Comparison of ENCODE assay signal across 2 cellular contexts in the genomic region with DNA sequence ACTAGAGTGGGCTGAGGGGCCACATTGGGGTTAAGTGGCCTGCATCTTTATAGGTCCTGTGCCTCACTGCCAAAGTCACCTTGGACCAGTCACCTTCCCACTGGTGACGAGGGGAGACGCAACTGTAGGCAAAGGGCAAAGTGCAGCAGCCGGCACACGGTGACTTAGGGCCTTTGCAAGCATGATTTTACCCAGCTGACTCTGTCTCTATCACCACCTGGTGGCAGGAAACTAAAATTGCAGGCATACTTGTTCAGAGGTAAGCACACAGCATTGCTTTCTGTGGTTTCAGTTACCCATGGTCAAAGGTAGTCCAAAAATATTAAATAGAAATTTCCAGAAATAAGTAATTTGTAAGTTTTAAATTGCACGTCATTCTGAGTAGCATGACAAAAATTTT.
TF ChIP-seq lines count a peak whose summit lies in the region.

No MANE protein-coding gene starts in this region.

TF ChIP-seq in SK-N-SH, 30 proteins besides CTCF, POLR2A, EP300 and RAD21 (continued from another document):
- TF ChIP-seq, protein P1, sequence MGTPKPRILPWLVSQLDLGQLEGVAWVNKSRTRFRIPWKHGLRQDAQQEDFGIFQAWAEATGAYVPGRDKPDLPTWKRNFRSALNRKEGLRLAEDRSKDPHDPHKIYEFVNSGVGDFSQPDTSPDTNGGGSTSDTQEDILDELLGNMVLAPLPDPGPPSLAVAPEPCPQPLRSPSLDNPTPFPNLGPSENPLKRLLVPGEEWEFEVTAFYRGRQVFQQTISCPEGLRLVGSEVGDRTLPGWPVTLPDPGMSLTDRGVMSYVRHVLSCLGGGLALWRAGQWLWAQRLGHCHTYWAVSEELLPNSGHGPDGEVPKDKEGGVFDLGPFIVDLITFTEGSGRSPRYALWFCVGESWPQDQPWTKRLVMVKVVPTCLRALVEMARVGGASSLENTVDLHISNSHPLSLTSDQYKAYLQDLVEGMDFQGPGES (IDR thresholded peaks at IDR 0.05; ENCODE audit: low read depth, low read length), result no peak
- TF ChIP-seq, protein P2, sequence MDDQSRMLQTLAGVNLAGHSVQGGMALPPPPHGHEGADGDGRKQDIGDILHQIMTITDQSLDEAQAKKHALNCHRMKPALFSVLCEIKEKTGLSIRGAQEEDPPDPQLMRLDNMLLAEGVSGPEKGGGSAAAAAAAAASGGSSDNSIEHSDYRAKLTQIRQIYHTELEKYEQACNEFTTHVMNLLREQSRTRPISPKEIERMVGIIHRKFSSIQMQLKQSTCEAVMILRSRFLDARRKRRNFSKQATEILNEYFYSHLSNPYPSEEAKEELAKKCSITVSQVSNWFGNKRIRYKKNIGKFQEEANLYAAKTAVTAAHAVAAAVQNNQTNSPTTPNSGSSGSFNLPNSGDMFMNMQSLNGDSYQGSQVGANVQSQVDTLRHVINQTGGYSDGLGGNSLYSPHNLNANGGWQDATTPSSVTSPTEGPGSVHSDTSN (IDR thresholded peaks at IDR 0.05), result no peak
- TF ChIP-seq GABPA (IDR thresholded peaks at IDR 0.05; ENCODE audit: low read depth) (no peak), FOXJ3 (CRISPR knock-in tag; IDR thresholded peaks at IDR 0.05) (no peak), NFIC (IDR thresholded peaks at IDR 0.05; ENCODE audit: borderline replicate concordance) (no peak), YY1 (IDR thresholded peaks at IDR 0.05; ENCODE audit: low read depth) (no peak), SIN3A (IDR thresholded peaks at IDR 0.05; ENCODE audit: borderline replicate concordance, low read depth, low read length) (no peak), CHD2 (IDR thresholded peaks at IDR 0.05; ENCODE audit: low read length, partially characterized antibody) (no peak), JUND (IDR thresholded peaks at IDR 0.05) (no peak), TCF12 (IDR thresholded peaks at IDR 0.05) (no peak), RCOR1 (IDR thresholded peaks at IDR 0.05; ENCODE audit: low read length) (no peak), FOXM1 (IDR thresholded peaks at IDR 0.05; ENCODE audit: low read depth) (no peak), MEF2A (IDR thresholded peaks at IDR 0.05; ENCODE audit: borderline replicate concordance, low read depth) (no peak)
- TF ChIP-seq, protein P3, sequence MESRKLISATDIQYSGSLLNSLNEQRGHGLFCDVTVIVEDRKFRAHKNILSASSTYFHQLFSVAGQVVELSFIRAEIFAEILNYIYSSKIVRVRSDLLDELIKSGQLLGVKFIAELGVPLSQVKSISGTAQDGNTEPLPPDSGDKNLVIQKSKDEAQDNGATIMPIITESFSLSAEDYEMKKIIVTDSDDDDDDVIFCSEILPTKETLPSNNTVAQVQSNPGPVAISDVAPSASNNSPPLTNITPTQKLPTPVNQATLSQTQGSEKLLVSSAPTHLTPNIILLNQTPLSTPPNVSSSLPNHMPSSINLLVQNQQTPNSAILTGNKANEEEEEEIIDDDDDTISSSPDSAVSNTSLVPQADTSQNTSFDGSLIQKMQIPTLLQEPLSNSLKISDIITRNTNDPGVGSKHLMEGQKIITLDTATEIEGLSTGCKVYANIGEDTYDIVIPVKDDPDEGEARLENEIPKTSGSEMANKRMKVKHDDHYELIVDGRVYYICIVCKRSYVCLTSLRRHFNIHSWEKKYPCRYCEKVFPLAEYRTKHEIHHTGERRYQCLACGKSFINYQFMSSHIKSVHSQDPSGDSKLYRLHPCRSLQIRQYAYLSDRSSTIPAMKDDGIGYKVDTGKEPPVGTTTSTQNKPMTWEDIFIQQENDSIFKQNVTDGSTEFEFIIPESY (IDR thresholded peaks at IDR 0.05; ENCODE audit: borderline replicate concordance, low read depth), result no peak

TF ChIP-seq in SK-N-SH treated with all-trans-retinoic acid at 6 μM for 48 hours, 23 proteins besides CTCF, POLR2A, EP300 and RAD21 (continued from another document):
- TF ChIP-seq, protein P4, sequence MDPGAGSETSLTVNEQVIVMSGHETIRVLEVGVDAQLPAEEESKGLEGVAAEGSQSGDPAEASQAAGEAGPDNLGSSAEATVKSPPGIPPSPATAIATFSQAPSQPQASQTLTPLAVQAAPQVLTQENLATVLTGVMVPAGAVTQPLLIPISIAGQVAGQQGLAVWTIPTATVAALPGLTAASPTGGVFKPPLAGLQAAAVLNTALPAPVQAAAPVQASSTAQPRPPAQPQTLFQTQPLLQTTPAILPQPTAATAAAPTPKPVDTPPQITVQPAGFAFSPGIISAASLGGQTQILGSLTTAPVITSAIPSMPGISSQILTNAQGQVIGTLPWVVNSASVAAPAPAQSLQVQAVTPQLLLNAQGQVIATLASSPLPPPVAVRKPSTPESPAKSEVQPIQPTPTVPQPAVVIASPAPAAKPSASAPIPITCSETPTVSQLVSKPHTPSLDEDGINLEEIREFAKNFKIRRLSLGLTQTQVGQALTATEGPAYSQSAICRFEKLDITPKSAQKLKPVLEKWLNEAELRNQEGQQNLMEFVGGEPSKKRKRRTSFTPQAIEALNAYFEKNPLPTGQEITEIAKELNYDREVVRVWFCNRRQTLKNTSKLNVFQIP (CRISPR knock-in tag; IDR thresholded peaks at IDR 0.05; ENCODE audit: borderline replicate concordance, low read depth), result no peak
- TF ChIP-seq ZFP3 (CRISPR knock-in tag; IDR thresholded peaks at IDR 0.05) (no peak), ZNF8 (CRISPR knock-in tag; IDR thresholded peaks at IDR 0.05) (no peak), TOX (CRISPR knock-in tag; IDR thresholded peaks at IDR 0.05; ENCODE audit: borderline replicate concordance) (no peak), SNAI2 (CRISPR knock-in tag; IDR thresholded peaks at IDR 0.05) (no peak), ESRRG (CRISPR knock-in tag; IDR thresholded peaks at IDR 0.05) (no peak), BACH2 (CRISPR knock-in tag; IDR thresholded peaks at IDR 0.05; ENCODE audit: borderline replicate concordance) (no peak), PPARA (CRISPR knock-in tag; IDR thresholded peaks at IDR 0.05; ENCODE audit: borderline replicate concordance) (no peak), OSR1 (CRISPR knock-in tag; IDR thresholded peaks at IDR 0.05) (no peak), CSDC2 (CRISPR knock-in tag; IDR thresholded peaks at IDR 0.05) (no peak), ZNF70 (CRISPR knock-in tag; IDR thresholded peaks at IDR 0.05) (no peak)
- TF ChIP-seq, protein P5, sequence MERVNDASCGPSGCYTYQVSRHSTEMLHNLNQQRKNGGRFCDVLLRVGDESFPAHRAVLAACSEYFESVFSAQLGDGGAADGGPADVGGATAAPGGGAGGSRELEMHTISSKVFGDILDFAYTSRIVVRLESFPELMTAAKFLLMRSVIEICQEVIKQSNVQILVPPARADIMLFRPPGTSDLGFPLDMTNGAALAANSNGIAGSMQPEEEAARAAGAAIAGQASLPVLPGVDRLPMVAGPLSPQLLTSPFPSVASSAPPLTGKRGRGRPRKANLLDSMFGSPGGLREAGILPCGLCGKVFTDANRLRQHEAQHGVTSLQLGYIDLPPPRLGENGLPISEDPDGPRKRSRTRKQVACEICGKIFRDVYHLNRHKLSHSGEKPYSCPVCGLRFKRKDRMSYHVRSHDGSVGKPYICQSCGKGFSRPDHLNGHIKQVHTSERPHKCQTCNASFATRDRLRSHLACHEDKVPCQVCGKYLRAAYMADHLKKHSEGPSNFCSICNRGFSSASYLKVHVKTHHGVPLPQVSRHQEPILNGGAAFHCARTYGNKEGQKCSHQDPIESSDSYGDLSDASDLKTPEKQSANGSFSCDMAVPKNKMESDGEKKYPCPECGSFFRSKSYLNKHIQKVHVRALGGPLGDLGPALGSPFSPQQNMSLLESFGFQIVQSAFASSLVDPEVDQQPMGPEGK (CRISPR knock-in tag; IDR thresholded peaks at IDR 0.05; ENCODE audit: borderline replicate concordance), result no peak
